ENCODE assay signal across 1 cellular context in the genomic region with DNA sequence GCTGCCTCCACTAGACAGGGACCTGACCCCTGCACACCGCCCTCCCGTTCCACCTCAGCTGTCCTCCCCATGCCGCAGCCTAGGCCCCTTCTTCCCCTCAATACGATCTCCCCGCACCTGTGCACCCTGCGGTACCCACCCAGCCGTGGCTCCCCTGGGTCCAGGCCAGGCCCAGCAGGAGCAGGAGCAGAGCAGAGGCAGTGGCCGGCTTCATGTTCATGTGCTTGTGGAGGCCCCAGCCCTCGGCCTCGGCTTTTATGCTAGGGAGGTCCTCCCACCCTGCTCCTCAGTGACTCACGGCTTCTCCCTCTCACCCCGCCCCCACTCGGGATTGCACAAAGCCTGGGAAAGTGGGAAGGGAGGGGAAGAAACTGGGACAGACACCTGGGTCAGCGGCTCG.
A peak's percentile ranks its signal among the peaks of the same experiment; 100 is the strongest.
TF ChIP-seq lines count a peak whose summit lies in the region.

No MANE protein-coding gene starts in this region.

TF ChIP-seq in HepG2, 621 proteins besides CTCF, POLR2A, EP300 and RAD21:
- TF ChIP-seq MTF1 (CRISPR knock-in tag; IDR thresholded peaks at IDR 0.05) (no peak), ZNF543 (CRISPR knock-in tag; IDR thresholded peaks at IDR 0.05) (no peak), BRCA1 (CRISPR knock-in tag; IDR thresholded peaks at IDR 0.05) (no peak), ZFP62 (CRISPR knock-in tag; IDR thresholded peaks at IDR 0.05) (no peak), AGO2 (optimal IDR thresholded peaks at IDR 0.05; ENCODE audit: low read depth, low read length) (peak; percentile 52)
- TF ChIP-seq, protein P1, sequence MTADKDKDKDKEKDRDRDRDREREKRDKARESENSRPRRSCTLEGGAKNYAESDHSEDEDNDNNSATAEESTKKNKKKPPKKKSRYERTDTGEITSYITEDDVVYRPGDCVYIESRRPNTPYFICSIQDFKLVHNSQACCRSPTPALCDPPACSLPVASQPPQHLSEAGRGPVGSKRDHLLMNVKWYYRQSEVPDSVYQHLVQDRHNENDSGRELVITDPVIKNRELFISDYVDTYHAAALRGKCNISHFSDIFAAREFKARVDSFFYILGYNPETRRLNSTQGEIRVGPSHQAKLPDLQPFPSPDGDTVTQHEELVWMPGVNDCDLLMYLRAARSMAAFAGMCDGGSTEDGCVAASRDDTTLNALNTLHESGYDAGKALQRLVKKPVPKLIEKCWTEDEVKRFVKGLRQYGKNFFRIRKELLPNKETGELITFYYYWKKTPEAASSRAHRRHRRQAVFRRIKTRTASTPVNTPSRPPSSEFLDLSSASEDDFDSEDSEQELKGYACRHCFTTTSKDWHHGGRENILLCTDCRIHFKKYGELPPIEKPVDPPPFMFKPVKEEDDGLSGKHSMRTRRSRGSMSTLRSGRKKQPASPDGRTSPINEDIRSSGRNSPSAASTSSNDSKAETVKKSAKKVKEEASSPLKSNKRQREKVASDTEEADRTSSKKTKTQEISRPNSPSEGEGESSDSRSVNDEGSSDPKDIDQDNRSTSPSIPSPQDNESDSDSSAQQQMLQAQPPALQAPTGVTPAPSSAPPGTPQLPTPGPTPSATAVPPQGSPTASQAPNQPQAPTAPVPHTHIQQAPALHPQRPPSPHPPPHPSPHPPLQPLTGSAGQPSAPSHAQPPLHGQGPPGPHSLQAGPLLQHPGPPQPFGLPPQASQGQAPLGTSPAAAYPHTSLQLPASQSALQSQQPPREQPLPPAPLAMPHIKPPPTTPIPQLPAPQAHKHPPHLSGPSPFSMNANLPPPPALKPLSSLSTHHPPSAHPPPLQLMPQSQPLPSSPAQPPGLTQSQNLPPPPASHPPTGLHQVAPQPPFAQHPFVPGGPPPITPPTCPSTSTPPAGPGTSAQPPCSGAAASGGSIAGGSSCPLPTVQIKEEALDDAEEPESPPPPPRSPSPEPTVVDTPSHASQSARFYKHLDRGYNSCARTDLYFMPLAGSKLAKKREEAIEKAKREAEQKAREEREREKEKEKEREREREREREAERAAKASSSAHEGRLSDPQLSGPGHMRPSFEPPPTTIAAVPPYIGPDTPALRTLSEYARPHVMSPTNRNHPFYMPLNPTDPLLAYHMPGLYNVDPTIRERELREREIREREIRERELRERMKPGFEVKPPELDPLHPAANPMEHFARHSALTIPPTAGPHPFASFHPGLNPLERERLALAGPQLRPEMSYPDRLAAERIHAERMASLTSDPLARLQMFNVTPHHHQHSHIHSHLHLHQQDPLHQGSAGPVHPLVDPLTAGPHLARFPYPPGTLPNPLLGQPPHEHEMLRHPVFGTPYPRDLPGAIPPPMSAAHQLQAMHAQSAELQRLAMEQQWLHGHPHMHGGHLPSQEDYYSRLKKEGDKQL (CRISPR knock-in tag; IDR thresholded peaks at IDR 0.05; ENCODE audit: low read depth) = no peak
- TF ChIP-seq, protein P2, sequence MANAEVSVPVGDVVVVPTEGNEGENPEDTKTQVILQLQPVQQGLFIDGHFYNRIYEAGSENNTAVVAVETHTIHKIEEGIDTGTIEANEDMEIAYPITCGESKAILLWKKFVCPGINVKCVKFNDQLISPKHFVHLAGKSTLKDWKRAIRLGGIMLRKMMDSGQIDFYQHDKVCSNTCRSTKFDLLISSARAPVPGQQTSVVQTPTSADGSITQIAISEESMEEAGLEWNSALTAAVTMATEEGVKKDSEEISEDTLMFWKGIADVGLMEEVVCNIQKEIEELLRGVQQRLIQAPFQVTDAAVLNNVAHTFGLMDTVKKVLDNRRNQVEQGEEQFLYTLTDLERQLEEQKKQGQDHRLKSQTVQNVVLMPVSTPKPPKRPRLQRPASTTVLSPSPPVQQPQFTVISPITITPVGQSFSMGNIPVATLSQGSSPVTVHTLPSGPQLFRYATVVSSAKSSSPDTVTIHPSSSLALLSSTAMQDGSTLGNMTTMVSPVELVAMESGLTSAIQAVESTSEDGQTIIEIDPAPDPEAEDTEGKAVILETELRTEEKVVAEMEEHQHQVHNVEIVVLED (CRISPR knock-in tag; IDR thresholded peaks at IDR 0.05; ENCODE audit: borderline replicate concordance) = no peak
- TF ChIP-seq, protein P3, sequence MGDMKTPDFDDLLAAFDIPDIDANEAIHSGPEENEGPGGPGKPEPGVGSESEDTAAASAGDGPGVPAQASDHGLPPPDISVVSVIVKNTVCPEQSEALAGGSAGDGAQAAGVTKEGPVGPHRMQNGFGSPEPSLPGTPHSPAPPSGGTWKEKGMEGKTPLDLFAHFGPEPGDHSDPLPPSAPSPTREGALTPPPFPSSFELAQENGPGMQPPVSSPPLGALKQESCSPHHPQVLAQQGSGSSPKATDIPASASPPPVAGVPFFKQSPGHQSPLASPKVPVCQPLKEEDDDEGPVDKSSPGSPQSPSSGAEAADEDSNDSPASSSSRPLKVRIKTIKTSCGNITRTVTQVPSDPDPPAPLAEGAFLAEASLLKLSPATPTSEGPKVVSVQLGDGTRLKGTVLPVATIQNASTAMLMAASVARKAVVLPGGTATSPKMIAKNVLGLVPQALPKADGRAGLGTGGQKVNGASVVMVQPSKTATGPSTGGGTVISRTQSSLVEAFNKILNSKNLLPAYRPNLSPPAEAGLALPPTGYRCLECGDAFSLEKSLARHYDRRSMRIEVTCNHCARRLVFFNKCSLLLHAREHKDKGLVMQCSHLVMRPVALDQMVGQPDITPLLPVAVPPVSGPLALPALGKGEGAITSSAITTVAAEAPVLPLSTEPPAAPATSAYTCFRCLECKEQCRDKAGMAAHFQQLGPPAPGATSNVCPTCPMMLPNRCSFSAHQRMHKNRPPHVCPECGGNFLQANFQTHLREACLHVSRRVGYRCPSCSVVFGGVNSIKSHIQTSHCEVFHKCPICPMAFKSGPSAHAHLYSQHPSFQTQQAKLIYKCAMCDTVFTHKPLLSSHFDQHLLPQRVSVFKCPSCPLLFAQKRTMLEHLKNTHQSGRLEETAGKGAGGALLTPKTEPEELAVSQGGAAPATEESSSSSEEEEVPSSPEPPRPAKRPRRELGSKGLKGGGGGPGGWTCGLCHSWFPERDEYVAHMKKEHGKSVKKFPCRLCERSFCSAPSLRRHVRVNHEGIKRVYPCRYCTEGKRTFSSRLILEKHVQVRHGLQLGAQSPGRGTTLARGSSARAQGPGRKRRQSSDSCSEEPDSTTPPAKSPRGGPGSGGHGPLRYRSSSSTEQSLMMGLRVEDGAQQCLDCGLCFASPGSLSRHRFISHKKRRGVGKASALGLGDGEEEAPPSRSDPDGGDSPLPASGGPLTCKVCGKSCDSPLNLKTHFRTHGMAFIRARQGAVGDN (CRISPR knock-in tag; IDR thresholded peaks at IDR 0.05) = peak; percentile 12; the same call in 1 of the 2 replicates
